In the genomic region with DNA sequence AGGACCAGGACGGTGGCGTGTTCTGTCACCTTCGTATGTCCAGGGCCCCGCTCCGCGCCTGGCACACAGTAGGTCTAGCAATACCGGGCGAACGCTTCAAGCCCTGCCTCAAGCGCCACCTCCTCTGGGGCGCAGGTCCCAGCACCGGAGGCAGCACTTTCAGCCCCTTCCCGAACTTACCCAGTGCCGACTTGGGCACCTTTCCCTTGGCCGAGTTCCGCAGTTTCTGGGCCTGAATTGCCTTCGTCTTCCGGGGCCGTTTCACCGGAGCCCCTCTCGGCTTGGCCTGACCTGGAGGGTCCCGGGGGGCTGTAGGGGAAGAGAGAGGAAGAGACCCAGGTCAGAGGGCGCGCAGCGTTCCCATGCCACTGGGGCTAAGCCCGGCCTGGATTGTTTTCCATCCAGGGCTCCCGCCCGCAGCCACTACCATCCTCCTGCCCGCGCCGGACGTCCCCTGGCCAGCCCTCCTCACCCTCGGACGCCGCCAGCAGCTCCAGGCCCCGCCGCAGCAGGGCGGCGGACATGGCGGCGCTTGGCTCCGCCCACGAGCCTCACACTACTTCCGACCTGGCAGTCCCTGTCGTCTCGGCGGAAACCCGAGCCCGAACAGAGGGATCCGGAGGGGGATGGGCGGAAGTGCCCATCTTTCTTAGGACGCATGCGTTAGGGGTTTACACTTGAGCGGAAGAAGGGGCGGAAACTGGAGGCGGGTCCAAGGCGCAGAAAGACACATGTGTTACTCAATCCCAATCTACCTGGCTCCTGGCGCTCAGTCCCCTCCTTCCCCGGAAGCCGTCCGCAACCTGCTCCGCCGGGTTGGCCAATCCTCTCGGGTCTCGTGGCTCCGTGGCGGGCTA, we compare ENCODE assay signal across 8 cellular contexts. TPM values are rescaled to one million over a fixed set of nuclear protein-coding genes. Genes with fewer than 3 reads are reported as not detected.
DNase-seq lines count a peak whose midpoint lies in the region; ATAC-seq and TF ChIP-seq lines count a peak whose summit lies in the region.

A gene with protein sequence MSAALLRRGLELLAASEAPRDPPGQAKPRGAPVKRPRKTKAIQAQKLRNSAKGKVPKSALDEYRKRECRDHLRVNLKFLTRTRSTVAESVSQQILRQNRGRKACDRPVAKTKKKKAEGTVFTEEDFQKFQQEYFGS (minus strand): TSS at position 534 of the 857 bp plus-strand sequence. CDS start 10 bp downstream, at position 524.

- no peaks in the 10 kb centered on the region for H3K9me3 Mint-ChIP-seq in naive thymus-derived CD8-positive, alpha-beta T cell

- peak within 1 kb of the TSS; percentile 81 for H3K4me2 ChIP-seq in Loucy (ENCODE audit: low read depth, low read length, poor library complexity, severe bottlenecking)

- H3K79me2 ChIP-seq in Loucy (ENCODE audit: insufficient read depth, low read length) = peaks cover 49% of the 10 kb centered on the region

- H3K9me2 ChIP-seq in Loucy (replicated peaks; ENCODE audit: low read depth, low read length) = no peaks in the 10 kb centered on the region

- peak; percentile 100 for DNase-seq in EH (ENCODE audit: low read depth)
- DNase-seq in H4 (ENCODE audit: low spot score) = peak; percentile 100
- DNase-seq in activated T-helper 9 cell treated with anti-CD3 and anti-CD28 coated beads, Interleukin-2, amount 50 U/mL, for 16 hours (ENCODE audit: low read depth) = peak; percentile 99
- peak; percentile 97 for DNase-seq in fibroblast of mammary gland (ENCODE audit: low read depth)
- DNase-seq in naive thymus-derived CD8-positive, alpha-beta T cell = peak; percentile 93 to 100 (median 99)
- DNase-seq in stimulated activated naive CD4-positive, alpha-beta T cell (lab: John Stamatoyannopoulos, UW) = peak; percentile 95 to 100 (median 99)

- H3K27ac Mint-ChIP-seq in naive thymus-derived CD8-positive, alpha-beta T cell = peak within 1 kb of the TSS; percentile 89 to 98 (median 96)

- H3K36me3 Mint-ChIP-seq in naive thymus-derived CD8-positive, alpha-beta T cell = peaks cover 0 to 31% (median 3%) of the 10 kb centered on the region in 3 donors

- ATAC-seq in naive thymus-derived CD8-positive, alpha-beta T cell = peak; percentile 87 to 88

- H3K4me3 ChIP-seq in Loucy (ENCODE audit: low read length, poor library complexity, severe bottlenecking) (peak within 1 kb of the TSS; percentile 82), fibroblast of mammary gland (ENCODE audit: control insufficient read depth, low read depth, low read length) (peak within 1 kb of the TSS; percentile 74)

- peaks cover 0 to 1% (median 0%) of the 10 kb centered on the region in 5 donors for H3K27me3 Mint-ChIP-seq in naive thymus-derived CD8-positive, alpha-beta T cell

- no peaks in the 10 kb centered on the region for H3F3A ChIP-seq in Loucy (ENCODE audit: low read depth)

- peak within 1 kb of the TSS; percentile 78 for H2AFZ ChIP-seq in Loucy (ENCODE audit: low read length)

- H3K9me3 ChIP-seq in Loucy (ENCODE audit: insufficient read depth, low read depth, low read length) = no peaks in the 10 kb centered on the region

- no peak for TF ChIP-seq CTCF in Loucy (conservative IDR thresholded peaks at IDR 0.05; ENCODE audit: low read length)
- TF ChIP-seq CTCF in fibroblast of mammary gland (conservative IDR thresholded peaks at IDR 0.05; ENCODE audit: control insufficient read depth, insufficient read depth, low read depth, low read length) = no peak

- H3K4me1 ChIP-seq in Loucy (ENCODE audit: insufficient read depth, low read length, poor library complexity, severe bottlenecking) = peaks cover 46% of the 10 kb centered on the region

- H3K36me3 ChIP-seq in Loucy (ENCODE audit: insufficient read depth, low read length) = 0 out of 2 replicates have a peak, but pooled peaks cover 6% of the 10 kb centered on the region

- POLR2A ChIA-PET in naive thymus-derived CD8-positive, alpha-beta T cell (lab: Charles Lee) = interaction anchor here (0.8 to 10.6 kb wide), 10 partner anchors 10 to 808 kb away, joined by 3 to 135 read pairs (median 6); partner anchors contain the start of genes ATF4, MIEF1 and RPL3

- H3K9ac ChIP-seq in Loucy (ENCODE audit: low read depth, low read length, poor library complexity, severe bottlenecking) = peak within 1 kb of the TSS; percentile 90

- no peaks in the 10 kb centered on the region for H3K27me3 ChIP-seq in Loucy (ENCODE audit: insufficient read depth, low read length, poor library complexity, severe bottlenecking)

- H3K4me3 Mint-ChIP-seq in naive thymus-derived CD8-positive, alpha-beta T cell = peak within 1 kb of the TSS; percentile 90 to 99 (median 97)

- peak; percentile 94 for TF ChIP-seq POLR2A in Raji (IDR thresholded peaks at IDR 0.05; ENCODE audit: insufficient read depth, low read depth, low read length)

- H3K4me1 Mint-ChIP-seq in naive thymus-derived CD8-positive, alpha-beta T cell = peaks cover 27 to 63% (median 56%) of the 10 kb centered on the region in 4 donors

- peaks cover 36% of the 10 kb centered on the region for H4K20me1 ChIP-seq in Loucy (ENCODE audit: insufficient read depth, low read length, poor library complexity, severe bottlenecking)

RNA-seq across cellular contexts. Expression of the gene that starts here (rescaled TPM):
- 92.5 and 123 TPM in 2 replicates for total RNA-seq in H4 (2014; rRNA removed; shearing (Covaris generic))
- total RNA-seq in naive thymus-derived CD8-positive, alpha-beta T cell = 10 to 100 TPM; 76.1 to 78.2 TPM
- polyA plus RNA-seq in naive thymus-derived CD8-positive, alpha-beta T cell = 100 to 1,000 TPM; 122 to 129 (median 128) TPM

Comparison
In these comparisons a context has a peak if more than half of its experiments do, and no peak if none do; other contexts are left out.
1. Peak in every context shown above with its lines: DNase-seq, ATAC-seq and H3K4me3 ChIP-seq.